8 cellular contexts compared by ENCODE assay signal in the genomic region with DNA sequence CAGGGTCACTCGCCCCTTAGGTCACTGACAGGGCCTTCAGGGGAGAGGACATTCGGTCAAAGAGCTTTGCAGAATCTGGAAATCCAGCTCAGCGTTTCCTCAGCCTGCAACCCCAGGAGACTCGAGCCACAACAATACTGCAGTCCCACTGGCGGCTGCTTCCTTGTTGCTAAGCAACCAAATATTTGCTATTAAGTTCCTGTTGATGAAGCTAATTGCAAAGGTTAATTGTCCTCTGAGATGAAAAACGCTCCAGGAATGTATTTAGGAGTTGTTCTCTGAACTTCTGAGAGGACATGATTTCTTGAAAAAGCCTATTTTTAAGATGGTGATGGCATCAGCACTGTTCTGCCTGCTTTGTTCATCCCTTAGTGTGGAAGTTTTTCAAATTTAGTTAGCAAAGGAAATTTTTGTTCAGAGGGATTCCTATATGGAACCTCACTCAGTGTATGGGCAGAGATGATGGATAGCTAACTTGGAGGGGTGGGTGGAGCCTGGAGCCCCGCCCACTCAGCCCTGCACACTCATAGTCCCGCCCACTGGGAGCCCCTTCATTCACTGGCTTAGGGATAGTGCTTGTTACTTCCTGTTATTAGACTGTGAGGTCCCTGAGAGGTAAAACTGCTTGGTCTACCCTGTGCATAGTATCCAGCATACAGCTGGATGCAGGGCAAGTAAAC.
DNase-seq lines count a peak whose midpoint lies in the region; ATAC-seq, FAIRE-seq and TF ChIP-seq lines count a peak whose summit lies in the region.

No MANE protein-coding gene starts in this region.

- H3K36me3 Mint-ChIP-seq in memory B cell: peaks cover 3% of the 10 kb centered on the region

- TF ChIP-seq CTCF in GM20000 (IDR thresholded peaks at IDR 0.05; ENCODE audit: extremely low read depth, missing control alignments): no peak
- no peak for TF ChIP-seq CTCF in bronchial epithelial cell (IDR thresholded peaks at IDR 0.05; ENCODE audit: insufficient read depth, low read length, severe bottlenecking)
- TF ChIP-seq CTCF in upper lobe of left lung (IDR thresholded peaks at IDR 0.05): no peak
- no peak for TF ChIP-seq CTCF in WERI-Rb-1 (IDR thresholded peaks at IDR 0.05; ENCODE audit: low read depth, low read length)

- WGBS in upper lobe of left lung, 2 donors: 14 to 20% methylated on average over 7 to 8 of the region's 8 CpGs

- H3K27ac ChIP-seq in upper lobe of left lung (peak overlapping the region; percentile 15 to 71 (median 49)), WERI-Rb-1 (no peak overlapping the region)

- H3K4me1 ChIP-seq in upper lobe of left lung: peaks cover 15 to 19% (median 17%) of the 10 kb centered on the region in 4 donors

- H3K27me3 ChIP-seq in bronchial epithelial cell (ENCODE audit: control insufficient read depth, insufficient read depth, low read length) (no peaks in the 10 kb centered on the region), upper lobe of left lung (no peaks in the 10 kb centered on the region), WERI-Rb-1 (ENCODE audit: insufficient read depth, low read depth, severe bottlenecking) (no peaks in the 10 kb centered on the region)

- peaks cover 30% of the 10 kb centered on the region for H3K4me1 Mint-ChIP-seq in memory B cell

- FAIRE-seq in bronchial epithelial cell (lab: Jason Lieb, UNC): no peak

- H3K9me3 ChIP-seq in upper lobe of left lung (no peaks in the 10 kb centered on the region), WERI-Rb-1 (ENCODE audit: severe bottlenecking) (no peaks in the 10 kb centered on the region)

- DNase-seq in CMK (ENCODE audit: low read depth) (peak; percentile 15), GM20000 (ENCODE audit: low spot score) (peak; percentile 34), NCI-H526 (lab: John Stamatoyannopoulos, UW) (peak; percentile 13 to 62), bronchial epithelial cell (ENCODE audit: low read depth) (peak; percentile 50), memory B cell (ENCODE audit: low spot score in 2 of 2) (peak; percentile 51 to 56), upper lobe of left lung (peak in 1 of 2 donors; percentile 46), WERI-Rb-1 (no peak), EL (no peak)

- peaks cover 11% of the 10 kb centered on the region for H3K9me3 Mint-ChIP-seq in memory B cell

- H3K4me3 ChIP-seq in bronchial epithelial cell (ENCODE audit: low read depth, low read length) (no peak overlapping the region), upper lobe of left lung (no peak overlapping the region), WERI-Rb-1 (ENCODE audit: low read depth, low read length) (no peak overlapping the region)

- TF ChIP-seq EP300 in upper lobe of left lung (IDR thresholded peaks at IDR 0.05): no peak

- H3K36me3 ChIP-seq in bronchial epithelial cell (ENCODE audit: control insufficient read depth, insufficient read depth, low read length) (no peaks in the 10 kb centered on the region), upper lobe of left lung (no peaks in the 10 kb centered on the region), WERI-Rb-1 (no peaks in the 10 kb centered on the region)

- ATAC-seq in memory B cell (ENCODE audit: low read depth) (peak; percentile 82), upper lobe of left lung (ENCODE audit: low FRiP score in 2 of 2) (peak; percentile 57 to 62)

- H3K27ac Mint-ChIP-seq in memory B cell: peak overlapping the region; percentile 93

- no peaks in the 10 kb centered on the region for H3K27me3 Mint-ChIP-seq in memory B cell

- peak overlapping the region; percentile 3 for H3K4me3 Mint-ChIP-seq in memory B cell

- TF ChIP-seq POLR2A in upper lobe of left lung (IDR thresholded peaks at IDR 0.05): no peak

Comparison
In these comparisons a context has a peak if more than half of its experiments do, and no peak if none do; other contexts are left out.
1. DNase-seq: peak in CMK (single experiment), GM20000 (single experiment), NCI-H526 (2 of 2), bronchial epithelial cell (single experiment) and memory B cell (2 of 2); none in WERI-Rb-1 (single experiment) and EL (single experiment).